In the genomic region with DNA sequence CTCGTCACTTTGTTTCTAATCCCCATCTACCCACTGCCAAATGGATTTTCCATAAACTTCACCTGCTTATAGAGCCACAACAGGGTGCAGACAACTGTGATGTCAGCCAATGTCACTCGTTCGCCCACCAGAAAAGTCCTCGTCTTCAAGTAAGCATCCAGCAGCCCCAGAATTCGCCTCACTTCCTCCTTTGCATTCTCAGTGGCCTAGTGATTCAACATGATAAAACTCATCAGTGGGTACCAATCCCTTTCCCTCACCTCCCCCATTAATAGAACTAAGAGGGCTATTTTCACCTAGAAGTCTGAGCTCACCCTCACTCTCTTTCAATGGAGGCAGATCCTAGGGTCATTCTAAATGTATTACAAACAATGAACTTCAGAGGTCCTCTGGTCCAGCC, we compare ENCODE assay signal across 5 cellular contexts. TPM values are rescaled to one million over a fixed set of nuclear protein-coding genes. Genes with fewer than 3 reads are reported as not detected.
DNase-seq lines count a peak whose midpoint lies in the region; ATAC-seq, FAIRE-seq and TF ChIP-seq lines count a peak whose summit lies in the region.
"Not testable (repeated sequence)": the region's sequence is repeated elsewhere in the genome, so short reads cannot be mapped to it uniquely, and the experiment has no call there.

No MANE protein-coding gene starts in this region.

- peaks cover 81% of the 10 kb centered on the region for H3F3A ChIP-seq in PC-9 (ENCODE audit: insufficient read depth, low read depth)

- not testable (repeated sequence) for BruUV-seq in PC-9 (replicated peaks; lab: Mats Ljungman, UMichigan); MCF 10A (replicated peaks; lab: Mats Ljungman, UMichigan)

- ATAC-seq in activated CD8-positive, alpha-beta memory T cell treated with anti-CD3 and anti-CD28 coated beads, Interleukin-2, amount 10 ng/mL, durations not matched to agents 7 days and 5 days; naive thymus-derived CD8-positive, alpha-beta T cell: not testable (repeated sequence)

- H2AFZ ChIP-seq in PC-9 = not testable (repeated sequence)

- not testable (repeated sequence) for H3K9me2 ChIP-seq in PC-9 (ENCODE audit: insufficient read depth)

- CTCF ChIA-PET in PC-9 (lab: Charles Lee) = interaction anchor here (1.9 kb wide), 1 partner anchor 10 kb away, joined by 5 read pairs; no protein-coding TSS in a partner anchor
- CTCF ChIA-PET in activated CD8-positive, alpha-beta memory T cell treated with anti-CD3 and anti-CD28 coated beads, Interleukin-2, amount 10 ng/mL, durations not matched to agents 7 days and 5 days (lab: Charles Lee) = interaction anchor here (1.0 to 7.3 kb wide), 7 partner anchors 12 to 191 kb away, joined by 4 to 60 read pairs (median 9); partner anchors contain the start of gene TUT1
- CTCF ChIA-PET in MCF 10A (lab: Yijun Ruan, JAX) = interaction anchor here (0.6 to 2.3 kb wide), 11 partner anchors 8 to 210 kb away, joined by 3 to 14 read pairs (median 3); no protein-coding TSS in a partner anchor

- peak; percentile 41 for FAIRE-seq in GM18507 (lab: Jason Lieb, UNC)

- not testable (repeated sequence) for H3K9me3 Mint-ChIP-seq in activated CD8-positive, alpha-beta memory T cell treated with anti-CD3 and anti-CD28 coated beads, Interleukin-2, amount 10 ng/mL, durations not matched to agents 7 days and 5 days (ENCODE audit: low read depth); MCF 10A (ENCODE audit: unreplicated experiment); naive thymus-derived CD8-positive, alpha-beta T cell

- not testable (repeated sequence) for TF ChIP-seq CTCF in PC-9 (conservative IDR thresholded peaks at IDR 0.05); MCF 10A (IDR thresholded peaks at IDR 0.05; ENCODE audit: unreplicated experiment)

- intact Hi-C loops in PC-9 (cut with micrococcal nuclease; ENCODE audit: unreplicated experiment) (loop anchor here (5.0 kb wide), 1 partner anchor 41 kb away; the partner anchor contains the start of genes EML3 and ROM1), MCF 10A (cut with micrococcal nuclease) (loop anchor here (5.0 kb wide), 1 partner anchor 41 kb away; the partner anchor contains the start of genes EML3 and ROM1)

- not testable (repeated sequence) for H3K9me3 ChIP-seq in PC-9 (ENCODE audit: insufficient read depth, low read depth)

- H3K79me2 ChIP-seq in PC-9 (ENCODE audit: low read depth) = peaks cover 93% of the 10 kb centered on the region

- not testable (repeated sequence) for DNase-seq in GM18507 (ENCODE audit: extremely low spot score, insufficient read length, low read depth); PC-9; activated CD8-positive, alpha-beta memory T cell treated with anti-CD3 and anti-CD28 coated beads, Interleukin-2, amount 10 ng/mL, durations not matched to agents 7 days and 5 days; MCF 10A (ENCODE audit: unreplicated experiment); naive thymus-derived CD8-positive, alpha-beta T cell

- peaks cover 72% of the 10 kb centered on the region for H3K4me1 Mint-ChIP-seq in activated CD8-positive, alpha-beta memory T cell treated with anti-CD3 and anti-CD28 coated beads, Interleukin-2, amount 10 ng/mL, durations not matched to agents 7 days and 5 days
- peaks cover 48% of the 10 kb centered on the region for H3K4me1 Mint-ChIP-seq in MCF 10A (ENCODE audit: insufficient read depth, unreplicated experiment)
- peaks cover 48 to 74% (median 65%) of the 10 kb centered on the region in 4 donors for H3K4me1 Mint-ChIP-seq in naive thymus-derived CD8-positive, alpha-beta T cell

- H3K36me3 Mint-ChIP-seq in activated CD8-positive, alpha-beta memory T cell treated with anti-CD3 and anti-CD28 coated beads, Interleukin-2, amount 10 ng/mL, durations not matched to agents 7 days and 5 days = peaks cover 56% of the 10 kb centered on the region
- H3K36me3 Mint-ChIP-seq in MCF 10A (ENCODE audit: insufficient read depth, unreplicated experiment) = peaks cover 82% of the 10 kb centered on the region
- peaks cover 5 to 75% (median 10%) of the 10 kb centered on the region in 3 donors for H3K36me3 Mint-ChIP-seq in naive thymus-derived CD8-positive, alpha-beta T cell

- H3K4me3 Mint-ChIP-seq in activated CD8-positive, alpha-beta memory T cell treated with anti-CD3 and anti-CD28 coated beads, Interleukin-2, amount 10 ng/mL, durations not matched to agents 7 days and 5 days = peak overlapping the region; percentile 28
- H3K4me3 Mint-ChIP-seq in MCF 10A (ENCODE audit: unreplicated experiment) = not testable (repeated sequence)
- H3K4me3 Mint-ChIP-seq in naive thymus-derived CD8-positive, alpha-beta T cell = peak overlapping the region in 8 of 10 donors; percentile 20 to 99 (median 36)

- not testable (repeated sequence) for H3K27me3 Mint-ChIP-seq in activated CD8-positive, alpha-beta memory T cell treated with anti-CD3 and anti-CD28 coated beads, Interleukin-2, amount 10 ng/mL, durations not matched to agents 7 days and 5 days; MCF 10A (ENCODE audit: insufficient read depth, unreplicated experiment); naive thymus-derived CD8-positive, alpha-beta T cell

- H3K4me2 ChIP-seq in PC-9 = peak overlapping the region; percentile 93; the same call in 1 of the 2 replicates

- peaks cover 68% of the 10 kb centered on the region for H4K20me1 ChIP-seq in PC-9 (ENCODE audit: insufficient read depth)

- POLR2A ChIA-PET in PC-9 (lab: Charles Lee; ENCODE audit: unreplicated experiment) = not testable (repeated sequence)
- POLR2A ChIA-PET in MCF 10A (lab: Yijun Ruan, JAX) = interaction anchor here (0.9 to 6.9 kb wide), 6 partner anchors 11 to 41 kb away, joined by 3 to 164 read pairs (median 18); partner anchors contain the start of genes AHNAK and TUT1
- POLR2A ChIA-PET in naive thymus-derived CD8-positive, alpha-beta T cell (lab: Charles Lee) = interaction anchor here (1.0 to 3.5 kb wide), 5 partner anchors 11 to 124 kb away, joined by 3 to 30 read pairs (median 3); partner anchors contain the start of gene TUT1

- H3K36me3 ChIP-seq in PC-9 (ENCODE audit: low read depth) = peaks cover 67% of the 10 kb centered on the region

- H3K4me1 ChIP-seq in PC-9 (replicated peaks; ENCODE audit: insufficient read depth) = peaks cover 47% of the 10 kb centered on the region

- not testable (repeated sequence) for H3K27me3 ChIP-seq in PC-9 (ENCODE audit: insufficient read depth, low read depth)

- H3K27ac Mint-ChIP-seq in activated CD8-positive, alpha-beta memory T cell treated with anti-CD3 and anti-CD28 coated beads, Interleukin-2, amount 10 ng/mL, durations not matched to agents 7 days and 5 days = peak overlapping the region; percentile 48
- H3K27ac Mint-ChIP-seq in MCF 10A (ENCODE audit: low read depth, unreplicated experiment) = peak overlapping the region; percentile 100
- peak overlapping the region; percentile 16 to 98 (median 81) for H3K27ac Mint-ChIP-seq in naive thymus-derived CD8-positive, alpha-beta T cell

- H3K27ac ChIP-seq in PC-9 = 0 out of 2 replicates have a peak overlapping the region, but pooled peaks have one; percentile 86

- H3K4me3 ChIP-seq in PC-9 = not testable (repeated sequence)

RNA-seq across cellular contexts. Expression of gene EEF1G, which starts 2.8 kb away (rescaled TPM):
- 1,773 and 2,008 TPM in 2 replicates for total RNA-seq in PC-9 (2021)
- total RNA-seq in activated CD8-positive, alpha-beta memory T cell treated with anti-CD3 and anti-CD28 coated beads, Interleukin-2, amount 10 ng/mL, durations not matched to agents 7 days and 5 days = 1,000 to 10,000 TPM in 1 of 2 experiments, 100 to 1,000 TPM in 1; 878 to 1,201 TPM
- 1,510 and 1,855 TPM in 2 replicates for total RNA-seq in MCF 10A (2022)
- total RNA-seq in naive thymus-derived CD8-positive, alpha-beta T cell = 1,000 to 10,000 TPM; 2,038 to 2,092 TPM
- 1,000 to 10,000 TPM; 1,637 to 2,152 (median 1,960) TPM for polyA plus RNA-seq in naive thymus-derived CD8-positive, alpha-beta T cell

RNA-seq across cellular contexts. Expression of gene TUT1, which starts 20.4 kb away (rescaled TPM):
- total RNA-seq in PC-9 (2021) (39.3 and 40.5 TPM in 2 replicates), MCF 10A (2022) (26.0 and 28.3 TPM in 2 replicates)
- 10 to 100 TPM; 24.7 to 29.6 TPM for total RNA-seq in activated CD8-positive, alpha-beta memory T cell treated with anti-CD3 and anti-CD28 coated beads, Interleukin-2, amount 10 ng/mL, durations not matched to agents 7 days and 5 days
- 10 to 100 TPM; 46.4 to 50.9 TPM for total RNA-seq in naive thymus-derived CD8-positive, alpha-beta T cell
- polyA plus RNA-seq in naive thymus-derived CD8-positive, alpha-beta T cell = 10 to 100 TPM; 12.8 to 24.4 (median 16.9) TPM

RNA-seq across cellular contexts. Expression of gene AHNAK, which starts 24.3 kb away (rescaled TPM):
- total RNA-seq in PC-9 (2021) (632 and 734 TPM in 2 replicates), MCF 10A (2022) (416 and 429 TPM in 2 replicates)
- 100 to 1,000 TPM; 180 to 390 TPM for total RNA-seq in activated CD8-positive, alpha-beta memory T cell treated with anti-CD3 and anti-CD28 coated beads, Interleukin-2, amount 10 ng/mL, durations not matched to agents 7 days and 5 days
- total RNA-seq in naive thymus-derived CD8-positive, alpha-beta T cell = 100 to 1,000 TPM; 227 to 231 TPM
- 10 to 100 TPM in 1 of 3 donors, 1 to 10 TPM in 2; 7.7 to 19.8 (median 9.4) TPM for polyA plus RNA-seq in naive thymus-derived CD8-positive, alpha-beta T cell

RNA-seq across cellular contexts. Expression of gene MTA2, which starts 30.8 kb away (rescaled TPM):
- total RNA-seq in PC-9 (2021) (96.6 and 120 TPM in 2 replicates), MCF 10A (2022) (139 and 176 TPM in 2 replicates)
- 100 to 1,000 TPM; 245 to 264 TPM for total RNA-seq in activated CD8-positive, alpha-beta memory T cell treated with anti-CD3 and anti-CD28 coated beads, Interleukin-2, amount 10 ng/mL, durations not matched to agents 7 days and 5 days
- 100 to 1,000 TPM; 170 to 178 TPM for total RNA-seq in naive thymus-derived CD8-positive, alpha-beta T cell
- polyA plus RNA-seq in naive thymus-derived CD8-positive, alpha-beta T cell = 10 to 100 TPM; 15.8 to 32.6 (median 21.5) TPM

RNA-seq across cellular contexts. Expression of gene EML3, which starts 41.7 kb away (rescaled TPM):
- 83.2 and 84.2 TPM in 2 replicates for total RNA-seq in PC-9 (2021)
- 100 to 1,000 TPM; 132 to 133 TPM for total RNA-seq in activated CD8-positive, alpha-beta memory T cell treated with anti-CD3 and anti-CD28 coated beads, Interleukin-2, amount 10 ng/mL, durations not matched to agents 7 days and 5 days
- 33.9 and 43.7 TPM in 2 replicates for total RNA-seq in MCF 10A (2022)
- 100 to 1,000 TPM; 251 to 255 TPM for total RNA-seq in naive thymus-derived CD8-positive, alpha-beta T cell
- polyA plus RNA-seq in naive thymus-derived CD8-positive, alpha-beta T cell = 10 to 100 TPM; 14.8 to 23.7 (median 15.7) TPM

Comparison
In these comparisons a context has a peak if more than half of its experiments do, and no peak if none do; other contexts are left out.
1. H3K27ac Mint-ChIP-seq: peak in every context shown above with its lines; median percentile 100 in MCF 10A; 81 in naive thymus-derived CD8-positive, alpha-beta T cell; 48 in activated CD8-positive, alpha-beta memory T cell treated with anti-CD3 and anti-CD28 coated beads, Interleukin-2, amount 10 ng/mL, durations not matched to agents 7 days and 5 days.